22 cellular contexts compared by ENCODE assay signal in genomic region chr4:4471195-4471594, GRCh38.
"Had no signal": no experiment of that assay in that cellular context is flagged by ENCODE, and none has a peak within 500 bp of the region (broad histone marks: within the 10 kb centered on the region; RNA-seq: fewer than 3 reads in every experiment).

No MANE protein-coding gene starts in this region.

- H3K4me1 ChIP-seq: lower lobe of right lung, spleen had no signal

- H3K4me3 Mint-ChIP-seq: immature natural killer cell; naive thymus-derived CD8-positive, alpha-beta T cell; nephron; stimulated activated effector memory CD8-positive, alpha-beta T cell treated with anti-CD3 and anti-CD28 coated beads, Interleukin-12 subunit alpha, Interleukin-12 subunit beta, amount 100 ng/mL, for 72 hours; stimulated activated naive CD8-positive, alpha-beta T cell treated with anti-CD3 and anti-CD28 coated beads, Interleukin-15, Interleukin-2, amounts not matched to agents 100 ng/mL and 50 ng/mL, for 24 hours had no signal

- DNase-seq: hypothalamus; immature natural killer cell; kidney; lower lobe of right lung; mammary epithelial cell; mesenchymal stem cell; naive thymus-derived CD8-positive, alpha-beta T cell; ovary; right cardiac atrium; sigmoid colon; small intestine; spleen; stimulated activated CD4-positive, alpha-beta T cell treated with anti-CD3 and anti-CD28 coated beads, Interleukin-4, amount 100 ng/mL, for 24 hours; stimulated activated naive CD4-positive, alpha-beta T cell; tibial artery; upper lobe of right lung had no signal

- H3K27ac ChIP-seq: lower lobe of right lung, sigmoid colon, spleen, suprapubic skin, thoracic aorta, tibial artery, upper lobe of right lung had no signal

- H3K4me3 ChIP-seq: lower lobe of right lung, ovary, sigmoid colon, spleen, suprapubic skin, thoracic aorta, tibial artery, upper lobe of right lung had no signal

- H3K36me3 ChIP-seq: ovary had no signal

- H3K27me3 ChIP-seq: ovary, sigmoid colon, spleen, suprapubic skin, tibial artery, upper lobe of right lung had no signal

- H3K27ac Mint-ChIP-seq: immature natural killer cell; naive thymus-derived CD8-positive, alpha-beta T cell; nephron; progenitor cell of endocrine pancreas; stimulated activated effector memory CD8-positive, alpha-beta T cell treated with anti-CD3 and anti-CD28 coated beads, Interleukin-12 subunit alpha, Interleukin-12 subunit beta, amount 100 ng/mL, for 72 hours; stimulated activated naive CD8-positive, alpha-beta T cell treated with anti-CD3 and anti-CD28 coated beads, Interleukin-15, Interleukin-2, amounts not matched to agents 100 ng/mL and 50 ng/mL, for 24 hours had no signal

- H3K9me3 Mint-ChIP-seq: immature natural killer cell; stimulated activated effector memory CD8-positive, alpha-beta T cell treated with anti-CD3 and anti-CD28 coated beads, Interleukin-12 subunit alpha, Interleukin-12 subunit beta, amount 100 ng/mL, for 72 hours had no signal

- ATAC-seq: lower lobe of right lung; naive thymus-derived CD8-positive, alpha-beta T cell; right cardiac atrium; stimulated activated effector memory CD8-positive, alpha-beta T cell treated with anti-CD3 and anti-CD28 coated beads, Interleukin-12 subunit alpha, Interleukin-12 subunit beta, amount 100 ng/mL, for 72 hours; upper lobe of right lung had no signal

- H3K4me1 Mint-ChIP-seq: nephron had no signal

- H3K9me3 ChIP-seq: lower lobe of right lung, ovary, sigmoid colon, spleen, suprapubic skin, thoracic aorta, tibial artery, upper lobe of right lung had no signal

- H3K27me3 Mint-ChIP-seq: naive thymus-derived CD8-positive, alpha-beta T cell; progenitor cell of endocrine pancreas; stimulated activated naive CD8-positive, alpha-beta T cell treated with anti-CD3 and anti-CD28 coated beads, Interleukin-15, Interleukin-2, amounts not matched to agents 100 ng/mL and 50 ng/mL, for 24 hours had no signal
